1 cellular context compared by ENCODE assay signal in genomic region chr18:3261393-3262233, GRCh38.
TF ChIP-seq lines count a peak whose summit lies in the region.

TSS of gene MYL12B (plus strand) at chr18:3262133. CDS start at chr18:3272899, 10,766 bp downstream.

TF ChIP-seq in K562, 482 proteins besides CTCF, POLR2A, EP300 and RAD21 (continued from another document and continues in another):
- peak; percentile 89 for TF ChIP-seq CCNT2 (IDR thresholded peaks at IDR 0.05; ENCODE audit: borderline replicate concordance, extremely low read depth, insufficient read length, low read depth, low read length)
- TF ChIP-seq BRF2 (IDR thresholded peaks at IDR 0.05; ENCODE audit: borderline replicate concordance, insufficient read depth, insufficient read length) = no peak
- peak; percentile 19; the same call in 1 of the 2 replicates for TF ChIP-seq NFIC (IDR thresholded peaks at IDR 0.05)
- TF ChIP-seq ZC3H4 (CRISPR knock-in tag; IDR thresholded peaks at IDR 0.05; ENCODE audit: borderline replicate concordance) = no peak
- TF ChIP-seq MCM5 (IDR thresholded peaks at IDR 0.05; ENCODE audit: low read depth) = no peak
- peak; percentile 63; the same call in 1 of the 2 replicates for TF ChIP-seq ZNF589 (CRISPR knock-in tag; IDR thresholded peaks at IDR 0.05; ENCODE audit: low read depth)
- TF ChIP-seq MTA2 (IDR thresholded peaks at IDR 0.05; ENCODE audit: low read depth) = no peak
- TF ChIP-seq ZNF780A (CRISPR knock-in tag; IDR thresholded peaks at IDR 0.05) = no peak
- no peak for TF ChIP-seq PREB (CRISPR knock-in tag; IDR thresholded peaks at IDR 0.05)
- TF ChIP-seq FOXK1 (CRISPR knock-in tag; IDR thresholded peaks at IDR 0.05; ENCODE audit: borderline replicate concordance) = 0 out of 2 replicates have a peak, but pooled peaks have one; percentile 45
- TF ChIP-seq MYNN (IDR thresholded peaks at IDR 0.05) = no peak
- TF ChIP-seq MYNN (CRISPR knock-in tag; IDR thresholded peaks at IDR 0.05) = no peak
- no peak for TF ChIP-seq ZNF592 (IDR thresholded peaks at IDR 0.05)
- TF ChIP-seq MTA3 (IDR thresholded peaks at IDR 0.05; ENCODE audit: borderline replicate concordance) = peak; percentile 88
- TF ChIP-seq RBM17 (IDR thresholded peaks at IDR 0.05; ENCODE audit: borderline replicate concordance, low read depth, low read length) = no peak
- TF ChIP-seq CLOCK (CRISPR knock-in tag; IDR thresholded peaks at IDR 0.05; ENCODE audit: borderline replicate concordance) = no peak
- TF ChIP-seq ZFX (CRISPR knock-in tag; IDR thresholded peaks at IDR 0.05) = no peak
- TF ChIP-seq ILK (tag; IDR thresholded peaks at IDR 0.05; ENCODE audit: borderline replicate concordance, low read depth) = no peak
- no peak for TF ChIP-seq NFYB (IDR thresholded peaks at IDR 0.05; ENCODE audit: extremely low read depth, insufficient read length)
- no peak for TF ChIP-seq ZNF655 (CRISPR knock-in tag; IDR thresholded peaks at IDR 0.05)
- TF ChIP-seq ZNF507 (tag; conservative IDR thresholded peaks at IDR 0.05) = no peak
- 0 out of 2 replicates have a peak, but pooled peaks have one; percentile 47 for TF ChIP-seq HDAC6 (IDR thresholded peaks at IDR 0.05; ENCODE audit: low read depth, low read length)
- TF ChIP-seq FOXA1 (IDR thresholded peaks at IDR 0.05; ENCODE audit: borderline replicate concordance) = no peak
- TF ChIP-seq ZNF766 (CRISPR knock-in tag; conservative IDR thresholded peaks at IDR 0.05) = 0 out of 2 replicates have a peak, but pooled peaks have one; percentile 14
- TF ChIP-seq ZNF280B (CRISPR knock-in tag; IDR thresholded peaks at IDR 0.05) = no peak
- peak; percentile 100 for TF ChIP-seq ATF7 (IDR thresholded peaks at IDR 0.05)
- peak; percentile 99 for TF ChIP-seq PCBP1 (IDR thresholded peaks at IDR 0.05; ENCODE audit: low read depth, low read length, poor library complexity, severe bottlenecking)
- no peak for TF ChIP-seq MED1 (CRISPR knock-in tag; IDR thresholded peaks at IDR 0.05; ENCODE audit: borderline replicate concordance)
- TF ChIP-seq BRCA1 (IDR thresholded peaks at IDR 0.05) = no peak
- TF ChIP-seq BRCA1 (CRISPR knock-in tag; IDR thresholded peaks at IDR 0.05) = no peak
- peak; percentile 69; the same call in 1 of the 2 replicates for TF ChIP-seq SMARCE1 (IDR thresholded peaks at IDR 0.05)
- TF ChIP-seq GMEB1 (CRISPR knock-in tag; IDR thresholded peaks at IDR 0.05) = peak; percentile 65
- TF ChIP-seq CEBPG (CRISPR knock-in tag; IDR thresholded peaks at IDR 0.05) = peak; percentile 33; the same call in 1 of the 2 replicates
- TF ChIP-seq CEBPG (tag; conservative IDR thresholded peaks at IDR 0.05 in 1 of 2, IDR thresholded peaks at IDR 0.05 in 1 of 2) = no peak
- TF ChIP-seq MXD1 (CRISPR knock-in tag; IDR thresholded peaks at IDR 0.05; ENCODE audit: borderline replicate concordance, poor library complexity, severe bottlenecking) = peak; percentile 18
- TF ChIP-seq SFPQ (IDR thresholded peaks at IDR 0.05; ENCODE audit: low read depth, low read length) = no peak
- no peak for TF ChIP-seq CBX8 (IDR thresholded peaks at IDR 0.05; ENCODE audit: borderline replicate concordance, extremely low read depth, low read depth, low read length, poor library complexity, severe bottlenecking)
- TF ChIP-seq E2F6 (IDR thresholded peaks at IDR 0.05; ENCODE audit: borderline replicate concordance in 1 of 2, extremely low read depth in 1 of 2, insufficient read depth in 1 of 2, insufficient read length in 1 of 2, low read depth in 1 of 2, low read length in 1 of 2, poor library complexity in 1 of 2, severe bottlenecking in 1 of 2) = no peak
- no peak for TF ChIP-seq SNRNP70 (optimal IDR thresholded peaks at IDR 0.05; ENCODE audit: low read depth, low read length)
- TF ChIP-seq CSDE1 (IDR thresholded peaks at IDR 0.05) = peak in 1 of 2 experiments; percentile 4; a peak in 1 of 4 replicates
- TF ChIP-seq PCBP2 (IDR thresholded peaks at IDR 0.05; ENCODE audit: low read depth, low read length, poor library complexity, severe bottlenecking) = no peak
- TF ChIP-seq ZNF232 (CRISPR knock-in tag; IDR thresholded peaks at IDR 0.05) = no peak
- no peak for TF ChIP-seq HMG20B (CRISPR knock-in tag; IDR thresholded peaks at IDR 0.05)
- no peak; the same call in none of the 2 replicates for TF ChIP-seq ZBTB1 (CRISPR knock-in tag; IDR thresholded peaks at IDR 0.05; ENCODE audit: borderline replicate concordance, low read depth)
- no peak for TF ChIP-seq ZNF699 (CRISPR knock-in tag; IDR thresholded peaks at IDR 0.05; ENCODE audit: insufficient replicate concordance)
- peak; percentile 86 for TF ChIP-seq PHF8 (IDR thresholded peaks at IDR 0.05; ENCODE audit: borderline replicate concordance, low read length)
- TF ChIP-seq SP2 (IDR thresholded peaks at IDR 0.05; ENCODE audit: extremely low read depth, low read depth, low read length, poor library complexity, severe bottlenecking) = no peak
- TF ChIP-seq FOXA3 (CRISPR knock-in tag; conservative IDR thresholded peaks at IDR 0.05 in 1 of 2, IDR thresholded peaks at IDR 0.05 in 1 of 2) = 0 out of 4 replicates have a peak, but pooled peaks of 1 of the 2 experiments have one; percentile 14
- TF ChIP-seq NR2C2 (CRISPR knock-in tag; IDR thresholded peaks at IDR 0.05) = peak; percentile 79
- TF ChIP-seq NR2C2 (tag; IDR thresholded peaks at IDR 0.05) = peak; percentile 97
